In genomic region chr10:128161031-128161430, GRCh38 we compare ENCODE assay signal across 1 cellular context.
TF ChIP-seq lines count a peak whose summit lies in the region.

No MANE protein-coding gene starts in this region.

TF ChIP-seq in GM12878, 131 proteins besides CTCF, POLR2A, EP300 and RAD21:
- TF ChIP-seq TARDBP (IDR thresholded peaks at IDR 0.05; ENCODE audit: borderline replicate concordance) (no peak), ETV6 (conservative IDR thresholded peaks at IDR 0.05 in 1 of 2, IDR thresholded peaks at IDR 0.05 in 1 of 2; ENCODE audit: borderline replicate concordance in 1 of 2, low read depth in 1 of 2) (0 out of 4 replicates have a peak, but pooled peaks of 1 of the 2 experiments have one; percentile 26), KLF5 (IDR thresholded peaks at IDR 0.05; ENCODE audit: partially characterized antibody) (no peak), BCLAF1 (IDR thresholded peaks at IDR 0.05) (no peak), SPI1 (IDR thresholded peaks at IDR 0.05; ENCODE audit: borderline replicate concordance, insufficient read depth, low read depth, low read length) (peak; percentile 63; the same call in 1 of the 2 replicates), YBX1 (IDR thresholded peaks at IDR 0.05) (no peak), BCL3 (IDR thresholded peaks at IDR 0.05; ENCODE audit: borderline replicate concordance, insufficient read depth, low read depth, low read length, poor library complexity, severe bottlenecking) (no peak), NBN (IDR thresholded peaks at IDR 0.05) (no peak)
